29 cellular contexts compared by ENCODE assay signal in genomic region chr11:6666302-6667183, GRCh38. TPM values are rescaled to one million over a fixed set of nuclear protein-coding genes. Genes with fewer than 3 reads are reported as not detected.
DNase-seq lines count a peak whose midpoint lies in the region; ATAC-seq and TF ChIP-seq lines count a peak whose summit lies in the region.
"Had no signal": no experiment of that assay in that cellular context is flagged by ENCODE, and none has a peak within 500 bp of the region (broad histone marks: within the 10 kb centered on the region; RNA-seq: fewer than 3 reads in every experiment).

No MANE protein-coding gene starts in this region.

- H3K36me3 Mint-ChIP-seq in activated CD8-positive, alpha-beta memory T cell treated with anti-CD3 and anti-CD28 coated beads, Interleukin-2, amount 10 ng/mL, durations not matched to agents 7 days and 5 days: no peaks in the 10 kb centered on the region
- H3K36me3 Mint-ChIP-seq in CD8-positive, alpha-beta T cell: no peaks in the 10 kb centered on the region
- peaks cover 6% of the 10 kb centered on the region for H3K36me3 Mint-ChIP-seq in activated T-helper 17 cell treated with anti-CD3 and anti-CD28 coated beads, Interleukin-2, amount 50 U/mL, for 72 hours (ENCODE audit: low read depth)
- no peaks in the 10 kb centered on the region for H3K36me3 Mint-ChIP-seq in stimulated activated effector memory CD8-positive, alpha-beta T cell treated with anti-CD3 and anti-CD28 coated beads, Interleukin-12 subunit alpha, Interleukin-12 subunit beta, amount 100 ng/mL, for 72 hours
- H3K36me3 Mint-ChIP-seq: IgD-negative memory B cell had no signal

- no peak overlapping the region for H3K4me2 ChIP-seq in mammary epithelial cell (ENCODE audit: insufficient read depth, low read depth, low read length)
- H3K4me2 ChIP-seq: A549 had no signal

- CTCF ChIA-PET in activated CD8-positive, alpha-beta memory T cell treated with anti-CD3 and anti-CD28 coated beads, Interleukin-2, amount 10 ng/mL, durations not matched to agents 7 days and 5 days (lab: Charles Lee): interaction anchor here (0.9 to 3.0 kb wide), 9 partner anchors 12 to 288 kb away, joined by 3 to 21 read pairs (median 9); partner anchors contain the start of genes MRPL17, TAF10 and TPP1
- CTCF ChIA-PET in CD8-positive, alpha-beta T cell (lab: Charles Lee): interaction anchor here (1.2 to 3.0 kb wide), 12 partner anchors 10 to 288 kb away, joined by 5 to 17 read pairs (median 10); partner anchors contain the start of genes DCHS1, MRPL17, TAF10 and TPP1
- CTCF ChIA-PET in mammary epithelial cell (lab: Charles Lee; ENCODE audit: low non-redundant PET): no interaction called here

- H2AFZ ChIP-seq in mammary epithelial cell (ENCODE audit: low read depth, low read length): no peak overlapping the region

- H3K4me1 ChIP-seq in CD8-positive, alpha-beta T cell (ENCODE audit: insufficient read depth, low read length): peaks cover 46% of the 10 kb centered on the region
- no peaks in the 10 kb centered on the region for H3K4me1 ChIP-seq in mammary epithelial cell (ENCODE audit: insufficient read depth, low read length)
- H3K4me1 ChIP-seq: A549, testis had no signal

- no peak for DNase-seq in activated CD8-positive, alpha-beta memory T cell treated with anti-CD3 and anti-CD28 coated beads, Interleukin-2, amount 10 ng/mL, durations not matched to agents 7 days and 5 days
- no peak for DNase-seq in activated CD8-positive, alpha-beta memory T cell treated with anti-CD3 and anti-CD28 coated beads for 24 hours
- no peak for DNase-seq in CD8-positive, alpha-beta T cell
- peak in 1 of 2 donors; percentile 49 for DNase-seq in stimulated activated effector memory CD8-positive, alpha-beta T cell treated with anti-CD3 and anti-CD28 coated beads, Interleukin-12 subunit alpha, Interleukin-12 subunit beta, amount 100 ng/mL, for 72 hours (ENCODE audit: low spot score in 2 of 2)
- no peak for DNase-seq in stimulated activated CD4-positive, alpha-beta T cell treated with anti-CD3 and anti-CD28 coated beads, Interleukin-4, amount 100 ng/mL, for 24 hours
- DNase-seq in mammary epithelial cell (no peak), NCI-H1417 (lab: John Stamatoyannopoulos, UW) (no peak)
- DNase-seq: activated CD4-positive, alpha-beta T cell treated with anti-CD3 and anti-CD28 coated beads, Interleukin-2, amount 50 U/mL, for 4 hours; activated naive CD8-positive, alpha-beta T cell treated with anti-CD3 and anti-CD28 coated beads, Interleukin-2, amount 10 ng/mL, durations not matched to agents 7 days and 5 days; DMS153; effector memory CD4-positive, alpha-beta T cell; hippocampal formation; mucosa of descending colon; NCI-H187; NCI-H2171; NCI-H510A; ovary; SIG-M5; stimulated activated CD4-positive, alpha-beta T cell treated with anti-CD3 and anti-CD28 coated beads, Interleukin-15, amount 100 ng/mL, for 24 hours; SW 1271; testis; WERI-Rb-1 had no signal

- no peaks in the 10 kb centered on the region for H3K9me3 ChIP-seq in CD8-positive, alpha-beta T cell (ENCODE audit: low read length)
- no peaks in the 10 kb centered on the region for H3K9me3 ChIP-seq in mammary epithelial cell (replicated peaks; ENCODE audit: insufficient read depth, low read length)
- H3K9me3 ChIP-seq: A549, mucosa of descending colon, ovary, testis had no signal

- no TSS peak for BruUV-seq in mammary epithelial cell (replicated peaks; lab: Mats Ljungman, UMichigan)

- H3K27ac ChIP-seq in CD8-positive, alpha-beta T cell (ENCODE audit: low read depth, low read length): no peak overlapping the region
- no peak overlapping the region for H3K27ac ChIP-seq in mammary epithelial cell (ENCODE audit: insufficient read depth, low read depth, low read length)
- H3K27ac ChIP-seq: A549, cardiac muscle cell, coronary artery, epithelial cell of prostate, ovary, testis, WERI-Rb-1 had no signal

- no peak overlapping the region for H3K9ac ChIP-seq in mammary epithelial cell (ENCODE audit: insufficient read depth, low read length)

- in situ Hi-C loops in mammary epithelial cell (cut with MboI; ENCODE audit: low sequenced_read_pairs in 2 of 2): no loop called here

- H3K27me3 Mint-ChIP-seq in activated CD8-positive, alpha-beta memory T cell treated with anti-CD3 and anti-CD28 coated beads, Interleukin-2, amount 10 ng/mL, durations not matched to agents 7 days and 5 days: peaks cover 3% of the 10 kb centered on the region
- H3K27me3 Mint-ChIP-seq in CD8-positive, alpha-beta T cell (ENCODE audit: low read depth): no peaks in the 10 kb centered on the region
- H3K27me3 Mint-ChIP-seq in activated T-helper 17 cell treated with anti-CD3 and anti-CD28 coated beads, Interleukin-2, amount 50 U/mL, for 72 hours: no peaks in the 10 kb centered on the region
- H3K27me3 Mint-ChIP-seq: IgD-negative memory B cell had no signal

- peak overlapping the region; percentile 5 for H3K27ac Mint-ChIP-seq in activated CD8-positive, alpha-beta memory T cell treated with anti-CD3 and anti-CD28 coated beads, Interleukin-2, amount 10 ng/mL, durations not matched to agents 7 days and 5 days
- peak overlapping the region; percentile 57 for H3K27ac Mint-ChIP-seq in CD8-positive, alpha-beta T cell
- peak overlapping the region; percentile 80 for H3K27ac Mint-ChIP-seq in activated T-helper 17 cell treated with anti-CD3 and anti-CD28 coated beads, Interleukin-2, amount 50 U/mL, for 72 hours
- H3K27ac Mint-ChIP-seq in stimulated activated effector memory CD8-positive, alpha-beta T cell treated with anti-CD3 and anti-CD28 coated beads, Interleukin-12 subunit alpha, Interleukin-12 subunit beta, amount 100 ng/mL, for 72 hours: peak overlapping the region; percentile 35
- H3K27ac Mint-ChIP-seq: activated naive CD8-positive, alpha-beta T cell treated with anti-CD3 and anti-CD28 coated beads, Interleukin-2, amount 10 ng/mL, durations not matched to agents 7 days and 5 days had no signal

- WGBS in mammary epithelial cell (ENCODE audit: low coverage, missing lambda C conversion rate): 94% methylated on average over 3 of the region's 4 CpGs

- POLR2A ChIA-PET in CD8-positive, alpha-beta T cell (lab: Charles Lee): interaction anchor here (1.0 to 1.9 kb wide), 10 partner anchors 9 to 62 kb away, joined by 3 to 17 read pairs (median 4); partner anchors contain the start of genes MRPL17, TAF10 and TPP1

- ATAC-seq in activated CD8-positive, alpha-beta memory T cell treated with anti-CD3 and anti-CD28 coated beads, Interleukin-2, amount 10 ng/mL, durations not matched to agents 7 days and 5 days: peak; percentile 38
- no peak for ATAC-seq in CD8-positive, alpha-beta T cell
- ATAC-seq in activated T-helper 17 cell treated with anti-CD3 and anti-CD28 coated beads, Interleukin-2, amount 50 U/mL, for 72 hours (replicated peaks): peak; percentile 81
- peak; percentile 90 for ATAC-seq in stimulated activated effector memory CD8-positive, alpha-beta T cell treated with anti-CD3 and anti-CD28 coated beads, Interleukin-12 subunit alpha, Interleukin-12 subunit beta, amount 100 ng/mL, for 72 hours
- ATAC-seq: A549, mucosa of descending colon had no signal

- H3K79me2 ChIP-seq in mammary epithelial cell (ENCODE audit: insufficient read depth, low read length): no peaks in the 10 kb centered on the region

- H3K27me3 ChIP-seq in CD8-positive, alpha-beta T cell (ENCODE audit: insufficient read depth, low read length): no peaks in the 10 kb centered on the region
- H3K27me3 ChIP-seq in mammary epithelial cell (ENCODE audit: insufficient read depth, low read length): peaks cover 1% of the 10 kb centered on the region
- H3K27me3 ChIP-seq: cardiac muscle cell, ovary, testis had no signal

- no peak for TF ChIP-seq CTCF in CD8-positive, alpha-beta T cell (IDR thresholded peaks at IDR 0.05)
- TF ChIP-seq CTCF in mammary epithelial cell (conservative IDR thresholded peaks at IDR 0.05 in 1 of 2, IDR thresholded peaks at IDR 0.05 in 1 of 2; ENCODE audit: extremely low read depth in 1 of 2, insufficient read depth in 1 of 2, low read depth in 1 of 2, low read length in 2 of 2): no peak

- no peaks in the 10 kb centered on the region for H3K9me3 Mint-ChIP-seq in activated CD8-positive, alpha-beta memory T cell treated with anti-CD3 and anti-CD28 coated beads, Interleukin-2, amount 10 ng/mL, durations not matched to agents 7 days and 5 days (ENCODE audit: low read depth)
- no peaks in the 10 kb centered on the region for H3K9me3 Mint-ChIP-seq in CD8-positive, alpha-beta T cell
- peaks cover 5% of the 10 kb centered on the region for H3K9me3 Mint-ChIP-seq in activated T-helper 17 cell treated with anti-CD3 and anti-CD28 coated beads, Interleukin-2, amount 50 U/mL, for 72 hours
- H3K9me3 Mint-ChIP-seq in stimulated activated effector memory CD8-positive, alpha-beta T cell treated with anti-CD3 and anti-CD28 coated beads, Interleukin-12 subunit alpha, Interleukin-12 subunit beta, amount 100 ng/mL, for 72 hours: peaks cover 6% of the 10 kb centered on the region
- H3K9me3 Mint-ChIP-seq: activated naive CD8-positive, alpha-beta T cell treated with anti-CD3 and anti-CD28 coated beads, Interleukin-2, amount 10 ng/mL, durations not matched to agents 7 days and 5 days; IgD-negative memory B cell had no signal

- no peak overlapping the region for H3K4me3 Mint-ChIP-seq in activated CD8-positive, alpha-beta memory T cell treated with anti-CD3 and anti-CD28 coated beads, Interleukin-2, amount 10 ng/mL, durations not matched to agents 7 days and 5 days
- no peak overlapping the region for H3K4me3 Mint-ChIP-seq in CD8-positive, alpha-beta T cell
- H3K4me3 Mint-ChIP-seq in activated T-helper 17 cell treated with anti-CD3 and anti-CD28 coated beads, Interleukin-2, amount 50 U/mL, for 72 hours: peak overlapping the region; percentile 32
- peak overlapping the region; percentile 11 for H3K4me3 Mint-ChIP-seq in stimulated activated effector memory CD8-positive, alpha-beta T cell treated with anti-CD3 and anti-CD28 coated beads, Interleukin-12 subunit alpha, Interleukin-12 subunit beta, amount 100 ng/mL, for 72 hours
- H3K4me3 Mint-ChIP-seq: activated naive CD8-positive, alpha-beta T cell treated with anti-CD3 and anti-CD28 coated beads, Interleukin-2, amount 10 ng/mL, durations not matched to agents 7 days and 5 days; IgD-negative memory B cell had no signal

- H3K4me3 ChIP-seq in CD8-positive, alpha-beta T cell (ENCODE audit: low read depth, low read length): no peak overlapping the region
- H3K4me3 ChIP-seq in mammary epithelial cell (replicated peaks in 1 of 3; ENCODE audit: insufficient read depth in 1 of 3, low read depth in 2 of 3, low read length in 3 of 3): no peak overlapping the region
- H3K4me3 ChIP-seq: A549, cardiac muscle cell, coronary artery, lung, mucosa of descending colon, ovary, testis had no signal

- peaks cover 48% of the 10 kb centered on the region for H3K4me1 Mint-ChIP-seq in activated CD8-positive, alpha-beta memory T cell treated with anti-CD3 and anti-CD28 coated beads, Interleukin-2, amount 10 ng/mL, durations not matched to agents 7 days and 5 days
- peaks cover 53% of the 10 kb centered on the region for H3K4me1 Mint-ChIP-seq in CD8-positive, alpha-beta T cell (ENCODE audit: low read depth)
- peaks cover 41% of the 10 kb centered on the region for H3K4me1 Mint-ChIP-seq in activated T-helper 17 cell treated with anti-CD3 and anti-CD28 coated beads, Interleukin-2, amount 50 U/mL, for 72 hours
- H3K4me1 Mint-ChIP-seq in stimulated activated effector memory CD8-positive, alpha-beta T cell treated with anti-CD3 and anti-CD28 coated beads, Interleukin-12 subunit alpha, Interleukin-12 subunit beta, amount 100 ng/mL, for 72 hours: peaks cover 52% of the 10 kb centered on the region

- no peaks in the 10 kb centered on the region for H4K20me1 ChIP-seq in mammary epithelial cell (ENCODE audit: insufficient read depth, low read length)

- no peaks in the 10 kb centered on the region for H3K36me3 ChIP-seq in CD8-positive, alpha-beta T cell (ENCODE audit: insufficient read depth, low read length)
- H3K36me3 ChIP-seq in mammary epithelial cell (ENCODE audit: insufficient read depth, low read length): no peaks in the 10 kb centered on the region
- H3K36me3 ChIP-seq: cardiac muscle cell, ovary, WERI-Rb-1 had no signal

- intact Hi-C loops in CD8-positive, alpha-beta T cell (cut with DNase I, micrococcal nuclease): loop anchor here in 1 of 2 experiments (1.0 to 2.0 kb wide), 3 partner anchors 16 to 62 kb away; partner anchors contain the start of genes MRPL17 and TPP1
- intact Hi-C loops in mammary epithelial cell (cut with micrococcal nuclease): loop anchor here (1.0 to 5.0 kb wide), 2 partner anchors 64 to 135 kb away; partner anchors contain the start of genes ILK and RRP8

- dilution Hi-C loops in mammary epithelial cell (cut with HindIII; ENCODE audit: low sequenced_read_pairs): no loop called here

RNA-seq across cellular contexts. Expression of gene DCHS1, which starts 10.9 kb away (rescaled TPM):
- total RNA-seq in activated CD8-positive, alpha-beta memory T cell treated with anti-CD3 and anti-CD28 coated beads, Interleukin-2, amount 10 ng/mL, durations not matched to agents 7 days and 5 days: under 1 TPM; 0.14 to 0.32 TPM
- total RNA-seq in CD8-positive, alpha-beta T cell: 10 to 100 TPM; 11.1 TPM
- total RNA-seq in activated T-helper 17 cell treated with anti-CD3 and anti-CD28 coated beads, Interleukin-2, amount 50 U/mL, for 72 hours: 1 to 10 TPM in 1 of 2 donors, under 1 TPM in 1; 0.26 to 1.5 TPM
- total RNA-seq in mammary epithelial cell: under 1 TPM; 0.50 to 0.59 TPM
- 0.05 TPM for polyA plus RNA-seq in mammary epithelial cell
- 0.05 TPM for polyA minus RNA-seq in mammary epithelial cell

RNA-seq across cellular contexts. Expression of gene MRPL17, which starts 16.6 kb away (rescaled TPM):
- 10 to 100 TPM; 69.4 to 81.0 TPM for total RNA-seq in activated CD8-positive, alpha-beta memory T cell treated with anti-CD3 and anti-CD28 coated beads, Interleukin-2, amount 10 ng/mL, durations not matched to agents 7 days and 5 days
- total RNA-seq in CD8-positive, alpha-beta T cell: 10 to 100 TPM; 11.2 to 12.0 TPM
- total RNA-seq in activated T-helper 17 cell treated with anti-CD3 and anti-CD28 coated beads, Interleukin-2, amount 50 U/mL, for 72 hours: 10 to 100 TPM; 65.8 to 74.7 TPM
- total RNA-seq in mammary epithelial cell: 10 to 100 TPM; 23.8 to 95.9 TPM
- polyA plus RNA-seq in mammary epithelial cell: 85.0 TPM
- 28.8 TPM for polyA minus RNA-seq in mammary epithelial cell

RNA-seq across cellular contexts. Expression of gene TPP1, which starts 47.3 kb away (rescaled TPM):
- total RNA-seq in activated CD8-positive, alpha-beta memory T cell treated with anti-CD3 and anti-CD28 coated beads, Interleukin-2, amount 10 ng/mL, durations not matched to agents 7 days and 5 days: 10 to 100 TPM; 76.8 to 79.3 TPM
- 10 to 100 TPM; 31.1 to 34.8 TPM for total RNA-seq in CD8-positive, alpha-beta T cell
- total RNA-seq in activated T-helper 17 cell treated with anti-CD3 and anti-CD28 coated beads, Interleukin-2, amount 50 U/mL, for 72 hours: 100 to 1,000 TPM in 1 of 2 donors, 10 to 100 TPM in 1; 75.7 to 172 TPM
- 10 to 100 TPM; 59.2 to 73.9 TPM for total RNA-seq in mammary epithelial cell
- 60.5 TPM for polyA plus RNA-seq in mammary epithelial cell
- 99.5 TPM for polyA minus RNA-seq in mammary epithelial cell

RNA-seq across cellular contexts. Expression of gene TAF10, which starts 54.5 kb away (rescaled TPM):
- 100 to 1,000 TPM; 134 to 144 TPM for total RNA-seq in activated CD8-positive, alpha-beta memory T cell treated with anti-CD3 and anti-CD28 coated beads, Interleukin-2, amount 10 ng/mL, durations not matched to agents 7 days and 5 days
- 100 to 1,000 TPM; 158 to 161 TPM for total RNA-seq in CD8-positive, alpha-beta T cell
- total RNA-seq in activated T-helper 17 cell treated with anti-CD3 and anti-CD28 coated beads, Interleukin-2, amount 50 U/mL, for 72 hours: 100 to 1,000 TPM in 1 of 2 donors, 10 to 100 TPM in 1; 82.2 to 106 TPM
- total RNA-seq in mammary epithelial cell: 100 to 1,000 TPM in 1 of 2 donors, 10 to 100 TPM in 1; 26.3 to 115 TPM
- polyA plus RNA-seq in mammary epithelial cell: 101 TPM
- polyA minus RNA-seq in mammary epithelial cell: 135 TPM

Comparison
In these comparisons a context has a peak if more than half of its experiments do, and no peak if none do; other contexts are left out.
1. H3K27ac Mint-ChIP-seq: peak in every context shown above with its lines; median percentile 80 in activated T-helper 17 cell treated with anti-CD3 and anti-CD28 coated beads, Interleukin-2, amount 50 U/mL, for 72 hours; 57 in CD8-positive, alpha-beta T cell; 35 in stimulated activated effector memory CD8-positive, alpha-beta T cell treated with anti-CD3 and anti-CD28 coated beads, Interleukin-12 subunit alpha, Interleukin-12 subunit beta, amount 100 ng/mL, for 72 hours; 5 in activated CD8-positive, alpha-beta memory T cell treated with anti-CD3 and anti-CD28 coated beads, Interleukin-2, amount 10 ng/mL, durations not matched to agents 7 days and 5 days.
2. H3K4me3 Mint-ChIP-seq: peak in activated T-helper 17 cell treated with anti-CD3 and anti-CD28 coated beads, Interleukin-2, amount 50 U/mL, for 72 hours (single experiment) and stimulated activated effector memory CD8-positive, alpha-beta T cell treated with anti-CD3 and anti-CD28 coated beads, Interleukin-12 subunit alpha, Interleukin-12 subunit beta, amount 100 ng/mL, for 72 hours (single experiment); none in activated CD8-positive, alpha-beta memory T cell treated with anti-CD3 and anti-CD28 coated beads, Interleukin-2, amount 10 ng/mL, durations not matched to agents 7 days and 5 days (single experiment) and CD8-positive, alpha-beta T cell (single experiment).
3. RNA of gene DCHS1, which starts 10.9 kb away (total RNA-seq): 11.1 TPM in CD8-positive, alpha-beta T cell; 0.26 to 1.5 TPM in activated T-helper 17 cell treated with anti-CD3 and anti-CD28 coated beads, Interleukin-2, amount 50 U/mL, for 72 hours, 0.50 to 0.59 TPM in mammary epithelial cell and 0.14 to 0.32 TPM in activated CD8-positive, alpha-beta memory T cell treated with anti-CD3 and anti-CD28 coated beads, Interleukin-2, amount 10 ng/mL, durations not matched to agents 7 days and 5 days; every median in the first group is over 4 times any median in the second.